ENCODE assay signal across 1 cellular context in the genomic region with DNA sequence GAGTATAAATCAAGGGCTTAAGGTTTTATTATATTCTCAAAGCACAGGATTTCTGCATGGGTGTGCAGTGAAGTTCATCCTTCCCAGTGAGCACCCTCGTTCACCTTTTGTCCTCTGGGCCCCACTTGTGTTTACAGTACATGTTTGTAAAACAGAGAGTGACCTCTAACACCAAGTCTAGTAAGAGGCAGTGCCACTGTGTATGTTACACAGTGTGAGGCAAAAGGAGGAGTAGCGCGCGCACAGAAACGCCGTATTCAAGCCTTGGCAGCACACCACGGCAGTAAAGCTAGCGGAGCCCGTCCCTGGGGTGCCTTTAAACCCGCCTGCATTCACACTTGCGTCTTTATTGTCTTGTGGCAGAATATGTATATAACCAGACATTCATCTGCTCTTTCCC.
A peak's percentile ranks its signal among the peaks of the same experiment; 100 is the strongest.
TF ChIP-seq lines count a peak whose summit lies in the region.

No MANE protein-coding gene starts in this region.

TF ChIP-seq in HepG2, 621 proteins besides CTCF, POLR2A, EP300 and RAD21 (continued from another document and continues in another):
- TF ChIP-seq, protein P1, sequence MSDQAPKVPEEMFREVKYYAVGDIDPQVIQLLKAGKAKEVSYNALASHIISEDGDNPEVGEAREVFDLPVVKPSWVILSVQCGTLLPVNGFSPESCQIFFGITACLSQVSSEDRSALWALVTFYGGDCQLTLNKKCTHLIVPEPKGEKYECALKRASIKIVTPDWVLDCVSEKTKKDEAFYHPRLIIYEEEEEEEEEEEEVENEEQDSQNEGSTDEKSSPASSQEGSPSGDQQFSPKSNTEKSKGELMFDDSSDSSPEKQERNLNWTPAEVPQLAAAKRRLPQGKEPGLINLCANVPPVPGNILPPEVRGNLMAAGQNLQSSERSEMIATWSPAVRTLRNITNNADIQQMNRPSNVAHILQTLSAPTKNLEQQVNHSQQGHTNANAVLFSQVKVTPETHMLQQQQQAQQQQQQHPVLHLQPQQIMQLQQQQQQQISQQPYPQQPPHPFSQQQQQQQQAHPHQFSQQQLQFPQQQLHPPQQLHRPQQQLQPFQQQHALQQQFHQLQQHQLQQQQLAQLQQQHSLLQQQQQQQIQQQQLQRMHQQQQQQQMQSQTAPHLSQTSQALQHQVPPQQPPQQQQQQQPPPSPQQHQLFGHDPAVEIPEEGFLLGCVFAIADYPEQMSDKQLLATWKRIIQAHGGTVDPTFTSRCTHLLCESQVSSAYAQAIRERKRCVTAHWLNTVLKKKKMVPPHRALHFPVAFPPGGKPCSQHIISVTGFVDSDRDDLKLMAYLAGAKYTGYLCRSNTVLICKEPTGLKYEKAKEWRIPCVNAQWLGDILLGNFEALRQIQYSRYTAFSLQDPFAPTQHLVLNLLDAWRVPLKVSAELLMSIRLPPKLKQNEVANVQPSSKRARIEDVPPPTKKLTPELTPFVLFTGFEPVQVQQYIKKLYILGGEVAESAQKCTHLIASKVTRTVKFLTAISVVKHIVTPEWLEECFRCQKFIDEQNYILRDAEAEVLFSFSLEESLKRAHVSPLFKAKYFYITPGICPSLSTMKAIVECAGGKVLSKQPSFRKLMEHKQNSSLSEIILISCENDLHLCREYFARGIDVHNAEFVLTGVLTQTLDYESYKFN (CRISPR knock-in tag; conservative IDR thresholded peaks at IDR 0.05) = peak; percentile 87
- TF ChIP-seq, protein P2, sequence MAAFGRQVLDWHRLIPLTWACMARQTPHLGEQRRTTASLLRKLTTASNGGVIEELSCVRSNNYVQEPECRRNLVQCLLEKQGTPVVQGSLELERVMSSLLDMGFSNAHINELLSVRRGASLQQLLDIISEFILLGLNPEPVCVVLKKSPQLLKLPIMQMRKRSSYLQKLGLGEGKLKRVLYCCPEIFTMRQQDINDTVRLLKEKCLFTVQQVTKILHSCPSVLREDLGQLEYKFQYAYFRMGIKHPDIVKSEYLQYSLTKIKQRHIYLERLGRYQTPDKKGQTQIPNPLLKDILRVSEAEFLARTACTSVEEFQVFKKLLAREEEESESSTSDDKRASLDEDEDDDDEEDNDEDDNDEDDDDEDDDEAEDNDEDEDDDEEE (CRISPR knock-in tag; IDR thresholded peaks at IDR 0.05) = no peak
- TF ChIP-seq, protein P3, sequence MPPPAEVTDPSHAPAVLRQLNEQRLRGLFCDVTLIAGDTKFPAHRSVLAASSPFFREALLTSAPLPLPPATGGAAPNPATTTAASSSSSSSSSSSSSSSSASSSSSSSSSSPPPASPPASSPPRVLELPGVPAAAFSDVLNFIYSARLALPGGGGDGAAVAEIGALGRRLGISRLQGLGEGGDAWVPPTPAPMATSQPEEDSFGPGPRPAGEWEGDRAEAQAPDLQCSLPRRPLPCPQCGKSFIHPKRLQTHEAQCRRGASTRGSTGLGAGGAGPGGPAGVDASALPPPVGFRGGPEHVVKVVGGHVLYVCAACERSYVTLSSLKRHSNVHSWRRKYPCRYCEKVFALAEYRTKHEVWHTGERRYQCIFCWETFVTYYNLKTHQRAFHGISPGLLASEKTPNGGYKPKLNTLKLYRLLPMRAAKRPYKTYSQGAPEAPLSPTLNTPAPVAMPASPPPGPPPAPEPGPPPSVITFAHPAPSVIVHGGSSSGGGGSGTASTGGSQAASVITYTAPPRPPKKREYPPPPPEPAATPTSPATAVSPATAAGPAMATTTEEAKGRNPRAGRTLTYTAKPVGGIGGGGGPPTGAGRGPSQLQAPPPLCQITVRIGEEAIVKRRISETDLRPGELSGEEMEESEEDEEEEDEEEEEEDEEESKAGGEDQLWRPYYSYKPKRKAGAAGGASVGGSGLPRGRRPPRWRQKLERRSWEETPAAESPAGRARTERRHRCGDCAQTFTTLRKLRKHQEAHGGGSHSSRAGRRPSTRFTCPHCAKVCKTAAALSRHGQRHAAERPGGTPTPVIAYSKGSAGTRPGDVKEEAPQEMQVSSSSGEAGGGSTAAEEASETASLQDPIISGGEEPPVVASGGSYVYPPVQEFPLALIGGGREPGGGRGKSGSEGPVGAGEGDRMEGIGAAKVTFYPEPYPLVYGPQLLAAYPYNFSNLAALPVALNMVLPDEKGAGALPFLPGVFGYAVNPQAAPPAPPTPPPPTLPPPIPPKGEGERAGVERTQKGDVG (CRISPR knock-in tag; IDR thresholded peaks at IDR 0.05; ENCODE audit: borderline replicate concordance) = peak; percentile 88; the same call in 1 of the 2 replicates
- TF ChIP-seq CCAR2 (optimal IDR thresholded peaks at IDR 0.05; ENCODE audit: low read depth, low read length) (no peak), BORCS8-MEF2B (CRISPR knock-in tag; IDR thresholded peaks at IDR 0.05) (no peak), ZNF616 (CRISPR knock-in tag; IDR thresholded peaks at IDR 0.05; ENCODE audit: low read depth) (no peak), TP53 (CRISPR knock-in tag; conservative IDR thresholded peaks at IDR 0.05) (no peak), ZMAT3 (CRISPR knock-in tag; conservative IDR thresholded peaks at IDR 0.05) (no peak), ZNF788 (CRISPR knock-in tag; IDR thresholded peaks at IDR 0.05; ENCODE audit: borderline replicate concordance) (no peak), ZKSCAN5 (CRISPR knock-in tag; IDR thresholded peaks at IDR 0.05) (no peak), FOXJ3 (CRISPR knock-in tag; IDR thresholded peaks at IDR 0.05; ENCODE audit: borderline replicate concordance) (no peak), SETDB1 (CRISPR knock-in tag; IDR thresholded peaks at IDR 0.05; ENCODE audit: borderline replicate concordance) (no peak), SSRP1 (CRISPR knock-in tag; IDR thresholded peaks at IDR 0.05) (no peak), CHCHD3 (CRISPR knock-in tag; IDR thresholded peaks at IDR 0.05) (no peak), MXD4 (CRISPR knock-in tag; IDR thresholded peaks at IDR 0.05) (no peak), JUNB (CRISPR knock-in tag; IDR thresholded peaks at IDR 0.05; ENCODE audit: borderline replicate concordance) (no peak), SKI (IDR thresholded peaks at IDR 0.05; ENCODE audit: partially characterized antibody) (no peak), FOXC1 (CRISPR knock-in tag; IDR thresholded peaks at IDR 0.05; ENCODE audit: borderline replicate concordance) (no peak), ZKSCAN1 (IDR thresholded peaks at IDR 0.05; ENCODE audit: low read length) (no peak), FOSL2 (CRISPR knock-in tag; IDR thresholded peaks at IDR 0.05) (no peak), RFXANK (CRISPR knock-in tag; IDR thresholded peaks at IDR 0.05) (no peak), ZNF232 (CRISPR knock-in tag; IDR thresholded peaks at IDR 0.05; ENCODE audit: borderline replicate concordance) (no peak), HNRNPH1 (optimal IDR thresholded peaks at IDR 0.05; ENCODE audit: low read depth, low read length) (no peak), KDM1A (CRISPR knock-in tag; IDR thresholded peaks at IDR 0.05) (no peak), ZBTB3 (CRISPR knock-in tag; IDR thresholded peaks at IDR 0.05; ENCODE audit: borderline replicate concordance, low read depth) (no peak; the same call in 1 of the 2 replicates), ARID2 (CRISPR knock-in tag; IDR thresholded peaks at IDR 0.05; ENCODE audit: borderline replicate concordance) (no peak), ZNF747 (CRISPR knock-in tag; IDR thresholded peaks at IDR 0.05; ENCODE audit: borderline replicate concordance) (no peak), ZSCAN21 (CRISPR knock-in tag; IDR thresholded peaks at IDR 0.05; ENCODE audit: borderline replicate concordance) (no peak), NBN (conservative IDR thresholded peaks at IDR 0.05) (no peak), ZNF782 (CRISPR knock-in tag; IDR thresholded peaks at IDR 0.05; ENCODE audit: borderline replicate concordance) (no peak), ZBTB42 (CRISPR knock-in tag; IDR thresholded peaks at IDR 0.05) (no peak)
- TF ChIP-seq, protein P4, sequence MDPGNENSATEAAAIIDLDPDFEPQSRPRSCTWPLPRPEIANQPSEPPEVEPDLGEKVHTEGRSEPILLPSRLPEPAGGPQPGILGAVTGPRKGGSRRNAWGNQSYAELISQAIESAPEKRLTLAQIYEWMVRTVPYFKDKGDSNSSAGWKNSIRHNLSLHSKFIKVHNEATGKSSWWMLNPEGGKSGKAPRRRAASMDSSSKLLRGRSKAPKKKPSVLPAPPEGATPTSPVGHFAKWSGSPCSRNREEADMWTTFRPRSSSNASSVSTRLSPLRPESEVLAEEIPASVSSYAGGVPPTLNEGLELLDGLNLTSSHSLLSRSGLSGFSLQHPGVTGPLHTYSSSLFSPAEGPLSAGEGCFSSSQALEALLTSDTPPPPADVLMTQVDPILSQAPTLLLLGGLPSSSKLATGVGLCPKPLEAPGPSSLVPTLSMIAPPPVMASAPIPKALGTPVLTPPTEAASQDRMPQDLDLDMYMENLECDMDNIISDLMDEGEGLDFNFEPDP (CRISPR knock-in tag; conservative IDR thresholded peaks at IDR 0.05) = no peak
- TF ChIP-seq, protein P5, sequence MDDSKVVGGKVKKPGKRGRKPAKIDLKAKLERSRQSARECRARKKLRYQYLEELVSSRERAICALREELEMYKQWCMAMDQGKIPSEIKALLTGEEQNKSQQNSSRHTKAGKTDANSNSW (CRISPR knock-in tag; IDR thresholded peaks at IDR 0.05; ENCODE audit: borderline replicate concordance) = no peak
- TF ChIP-seq, protein P6, sequence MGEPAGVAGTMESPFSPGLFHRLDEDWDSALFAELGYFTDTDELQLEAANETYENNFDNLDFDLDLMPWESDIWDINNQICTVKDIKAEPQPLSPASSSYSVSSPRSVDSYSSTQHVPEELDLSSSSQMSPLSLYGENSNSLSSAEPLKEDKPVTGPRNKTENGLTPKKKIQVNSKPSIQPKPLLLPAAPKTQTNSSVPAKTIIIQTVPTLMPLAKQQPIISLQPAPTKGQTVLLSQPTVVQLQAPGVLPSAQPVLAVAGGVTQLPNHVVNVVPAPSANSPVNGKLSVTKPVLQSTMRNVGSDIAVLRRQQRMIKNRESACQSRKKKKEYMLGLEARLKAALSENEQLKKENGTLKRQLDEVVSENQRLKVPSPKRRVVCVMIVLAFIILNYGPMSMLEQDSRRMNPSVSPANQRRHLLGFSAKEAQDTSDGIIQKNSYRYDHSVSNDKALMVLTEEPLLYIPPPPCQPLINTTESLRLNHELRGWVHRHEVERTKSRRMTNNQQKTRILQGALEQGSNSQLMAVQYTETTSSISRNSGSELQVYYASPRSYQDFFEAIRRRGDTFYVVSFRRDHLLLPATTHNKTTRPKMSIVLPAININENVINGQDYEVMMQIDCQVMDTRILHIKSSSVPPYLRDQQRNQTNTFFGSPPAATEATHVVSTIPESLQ (CRISPR knock-in tag; conservative IDR thresholded peaks at IDR 0.05) = no peak
- TF ChIP-seq, protein P7, sequence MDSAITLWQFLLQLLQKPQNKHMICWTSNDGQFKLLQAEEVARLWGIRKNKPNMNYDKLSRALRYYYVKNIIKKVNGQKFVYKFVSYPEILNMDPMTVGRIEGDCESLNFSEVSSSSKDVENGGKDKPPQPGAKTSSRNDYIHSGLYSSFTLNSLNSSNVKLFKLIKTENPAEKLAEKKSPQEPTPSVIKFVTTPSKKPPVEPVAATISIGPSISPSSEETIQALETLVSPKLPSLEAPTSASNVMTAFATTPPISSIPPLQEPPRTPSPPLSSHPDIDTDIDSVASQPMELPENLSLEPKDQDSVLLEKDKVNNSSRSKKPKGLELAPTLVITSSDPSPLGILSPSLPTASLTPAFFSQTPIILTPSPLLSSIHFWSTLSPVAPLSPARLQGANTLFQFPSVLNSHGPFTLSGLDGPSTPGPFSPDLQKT (CRISPR knock-in tag; IDR thresholded peaks at IDR 0.05; ENCODE audit: borderline replicate concordance) = no peak
- TF ChIP-seq, protein P8, sequence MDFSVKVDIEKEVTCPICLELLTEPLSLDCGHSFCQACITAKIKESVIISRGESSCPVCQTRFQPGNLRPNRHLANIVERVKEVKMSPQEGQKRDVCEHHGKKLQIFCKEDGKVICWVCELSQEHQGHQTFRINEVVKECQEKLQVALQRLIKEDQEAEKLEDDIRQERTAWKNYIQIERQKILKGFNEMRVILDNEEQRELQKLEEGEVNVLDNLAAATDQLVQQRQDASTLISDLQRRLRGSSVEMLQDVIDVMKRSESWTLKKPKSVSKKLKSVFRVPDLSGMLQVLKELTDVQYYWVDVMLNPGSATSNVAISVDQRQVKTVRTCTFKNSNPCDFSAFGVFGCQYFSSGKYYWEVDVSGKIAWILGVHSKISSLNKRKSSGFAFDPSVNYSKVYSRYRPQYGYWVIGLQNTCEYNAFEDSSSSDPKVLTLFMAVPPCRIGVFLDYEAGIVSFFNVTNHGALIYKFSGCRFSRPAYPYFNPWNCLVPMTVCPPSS (IDR thresholded peaks at IDR 0.05) = no peak
- TF ChIP-seq, protein P9, sequence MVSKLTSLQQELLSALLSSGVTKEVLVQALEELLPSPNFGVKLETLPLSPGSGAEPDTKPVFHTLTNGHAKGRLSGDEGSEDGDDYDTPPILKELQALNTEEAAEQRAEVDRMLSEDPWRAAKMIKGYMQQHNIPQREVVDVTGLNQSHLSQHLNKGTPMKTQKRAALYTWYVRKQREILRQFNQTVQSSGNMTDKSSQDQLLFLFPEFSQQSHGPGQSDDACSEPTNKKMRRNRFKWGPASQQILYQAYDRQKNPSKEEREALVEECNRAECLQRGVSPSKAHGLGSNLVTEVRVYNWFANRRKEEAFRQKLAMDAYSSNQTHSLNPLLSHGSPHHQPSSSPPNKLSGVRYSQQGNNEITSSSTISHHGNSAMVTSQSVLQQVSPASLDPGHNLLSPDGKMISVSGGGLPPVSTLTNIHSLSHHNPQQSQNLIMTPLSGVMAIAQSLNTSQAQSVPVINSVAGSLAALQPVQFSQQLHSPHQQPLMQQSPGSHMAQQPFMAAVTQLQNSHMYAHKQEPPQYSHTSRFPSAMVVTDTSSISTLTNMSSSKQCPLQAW (CRISPR knock-in tag; IDR thresholded peaks at IDR 0.05) = no peak
- TF ChIP-seq, protein P10, sequence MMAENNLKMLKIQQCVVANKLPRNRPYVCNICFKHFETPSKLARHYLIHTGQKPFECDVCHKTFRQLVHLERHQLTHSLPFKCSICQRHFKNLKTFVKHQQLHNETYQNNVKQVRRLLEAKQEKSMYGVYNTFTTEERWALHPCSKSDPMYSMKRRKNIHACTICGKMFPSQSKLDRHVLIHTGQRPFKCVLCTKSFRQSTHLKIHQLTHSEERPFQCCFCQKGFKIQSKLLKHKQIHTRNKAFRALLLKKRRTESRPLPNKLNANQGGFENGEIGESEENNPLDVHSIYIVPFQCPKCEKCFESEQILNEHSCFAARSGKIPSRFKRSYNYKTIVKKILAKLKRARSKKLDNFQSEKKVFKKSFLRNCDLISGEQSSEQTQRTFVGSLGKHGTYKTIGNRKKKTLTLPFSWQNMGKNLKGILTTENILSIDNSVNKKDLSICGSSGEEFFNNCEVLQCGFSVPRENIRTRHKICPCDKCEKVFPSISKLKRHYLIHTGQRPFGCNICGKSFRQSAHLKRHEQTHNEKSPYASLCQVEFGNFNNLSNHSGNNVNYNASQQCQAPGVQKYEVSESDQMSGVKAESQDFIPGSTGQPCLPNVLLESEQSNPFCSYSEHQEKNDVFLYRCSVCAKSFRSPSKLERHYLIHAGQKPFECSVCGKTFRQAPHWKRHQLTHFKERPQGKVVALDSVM (CRISPR knock-in tag; IDR thresholded peaks at IDR 0.05) = no peak
